In the genomic region with DNA sequence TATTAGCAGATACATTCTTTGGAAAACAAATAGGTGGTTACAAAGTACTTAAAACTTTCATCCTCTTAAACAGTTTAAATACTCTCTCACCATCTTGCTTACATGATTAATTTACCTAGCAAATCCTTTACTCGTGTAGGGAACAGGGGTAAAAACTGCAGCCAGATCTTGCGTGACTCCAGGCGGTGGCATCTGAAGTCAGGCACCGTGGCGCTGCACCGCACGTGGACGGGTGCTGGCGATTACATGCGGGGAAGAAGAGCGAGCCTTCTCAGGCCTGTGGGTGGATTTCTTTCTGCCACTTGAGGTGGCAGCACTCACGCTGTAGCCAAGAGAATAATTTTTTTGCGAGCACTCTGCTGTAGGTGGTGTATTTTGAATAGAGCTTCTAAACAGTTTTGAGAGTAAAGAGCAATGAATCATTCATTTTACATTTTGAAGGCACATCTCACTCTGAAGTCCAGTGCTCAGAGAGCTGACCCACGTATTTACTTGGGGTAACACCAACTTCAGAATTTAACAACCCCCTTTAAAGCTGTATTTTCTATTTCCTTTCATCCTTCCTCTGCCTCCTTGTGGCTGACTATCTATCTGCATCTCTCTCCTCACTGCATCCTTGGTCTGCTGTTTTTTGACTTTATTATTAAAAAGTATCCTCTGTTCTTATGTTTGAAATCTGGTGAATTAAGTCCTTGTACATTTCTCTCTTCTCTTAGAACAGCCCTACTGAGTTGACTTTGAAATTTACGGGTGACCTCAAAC, we compare ENCODE assay signal across 1 cellular context.
TF ChIP-seq lines count a peak whose summit lies in the region.

No MANE protein-coding gene starts in this region.

TF ChIP-seq in WTC11, 78 proteins besides CTCF, POLR2A, EP300 and RAD21 (continued from another document):
- TF ChIP-seq, protein P1, sequence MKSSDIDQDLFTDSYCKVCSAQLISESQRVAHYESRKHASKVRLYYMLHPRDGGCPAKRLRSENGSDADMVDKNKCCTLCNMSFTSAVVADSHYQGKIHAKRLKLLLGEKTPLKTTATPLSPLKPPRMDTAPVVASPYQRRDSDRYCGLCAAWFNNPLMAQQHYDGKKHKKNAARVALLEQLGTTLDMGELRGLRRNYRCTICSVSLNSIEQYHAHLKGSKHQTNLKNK (CRISPR knock-in tag; IDR thresholded peaks at IDR 0.05), result no peak
- TF ChIP-seq ZNF219 (CRISPR knock-in tag; IDR thresholded peaks at IDR 0.05; ENCODE audit: borderline replicate concordance) (no peak), NR3C1 (CRISPR knock-in tag; conservative IDR thresholded peaks at IDR 0.05; ENCODE audit: low read depth) (no peak), EMX1 (CRISPR knock-in tag; IDR thresholded peaks at IDR 0.05) (no peak)
